ENCODE assay signal across 16 cellular contexts in genomic region chr14:73722581-73722980, GRCh38. TPM values are rescaled to one million over a fixed set of nuclear protein-coding genes. Genes with fewer than 3 reads are reported as not detected.
DNase-seq lines count a peak whose midpoint lies in the region; ATAC-seq and TF ChIP-seq lines count a peak whose summit lies in the region.
"Had no signal": no experiment of that assay in that cellular context is flagged by ENCODE, and none has a peak within 500 bp of the region (broad histone marks: within the 10 kb centered on the region; RNA-seq: fewer than 3 reads in every experiment).

No MANE protein-coding gene starts in this region.

- TF ChIP-seq POLR2A in spleen (IDR thresholded peaks at IDR 0.05) = no peak

- peak overlapping the region; percentile 11 for H2BK120ac ChIP-seq in mesenchymal stem cell (ENCODE audit: low read depth, low read length)

- CTCF ChIA-PET in CD8-positive, alpha-beta memory T cell (lab: Charles Lee) = interaction anchor here (1.0 to 13.3 kb wide), 5 partner anchors 10 to 130 kb away, joined by 3 to 208 read pairs (median 3); partner anchors contain the start of gene ACOT4

- no peak overlapping the region for H2BK12ac ChIP-seq in mesenchymal stem cell (ENCODE audit: low read length in 2 of 2)

- WGBS in mesenchymal stem cell = 99% methylated on average over 10 of the region's 10 CpGs
- 93 to 97% (median 95%) methylated on average over 10 of the region's 10 CpGs for WGBS in spleen, 5 donors

- no peak overlapping the region for H3K14ac ChIP-seq in mesenchymal stem cell (ENCODE audit: low read length in 2 of 2)

- H3K4me1 Mint-ChIP-seq in CD8-positive, alpha-beta memory T cell = peaks cover 3 to 19% (median 10%) of the 10 kb centered on the region in 3 donors
- H3K4me1 Mint-ChIP-seq: central memory CD8-positive, alpha-beta T cell had no signal

- H3K27ac ChIP-seq in CD8-positive, alpha-beta memory T cell (ENCODE audit: low read depth, low read length) = no peak overlapping the region
- H3K27ac ChIP-seq in RWPE2 (ENCODE audit: poor library complexity, severe bottlenecking) (peak overlapping the region; percentile 89), mesenchymal stem cell (ENCODE audit: low read length, poor library complexity, severe bottlenecking) (peak overlapping the region; percentile 97), thoracic aorta (peak overlapping the region; percentile 79 to 86), spleen (peak overlapping the region in 4 of 8 donors; percentile 11 to 81 (median 74))
- H3K27ac ChIP-seq: HL-60 had no signal

- no peak overlapping the region for H3K4me3 ChIP-seq in CD8-positive, alpha-beta memory T cell (ENCODE audit: low read length)
- no peak overlapping the region for H3K4me3 ChIP-seq in RWPE2 (ENCODE audit: severe bottlenecking)
- no peak overlapping the region for H3K4me3 ChIP-seq in mesenchymal stem cell (ENCODE audit: insufficient read depth in 1 of 2, low read depth in 1 of 2, low read length in 2 of 2)
- H3K4me3 ChIP-seq in thoracic aorta = no peak overlapping the region
- H3K4me3 ChIP-seq in spleen = no peak overlapping the region
- H3K4me3 ChIP-seq: adrenal gland, hepatocyte had no signal

- no peaks in the 10 kb centered on the region for H3K27me3 Mint-ChIP-seq in CD8-positive, alpha-beta memory T cell
- H3K27me3 Mint-ChIP-seq: central memory CD8-positive, alpha-beta T cell had no signal

- no peak overlapping the region for H2BK5ac ChIP-seq in mesenchymal stem cell (ENCODE audit: low read depth, low read length, poor library complexity, severe bottlenecking)

- no peak overlapping the region for H3K18ac ChIP-seq in mesenchymal stem cell (ENCODE audit: low read depth in 1 of 2, low read length in 2 of 2)

- ATAC-seq in RWPE2 (ENCODE audit: low read depth) = no peak
- ATAC-seq in thoracic aorta (ENCODE audit: insufficient number of reproducible peaks, low FRiP score, low read depth) = no peak
- no peak for ATAC-seq in GM19467 (IDR thresholded peaks at IDR 0.05; ENCODE audit: unreplicated experiment)

- no peak overlapping the region for H2BK15ac ChIP-seq in mesenchymal stem cell (ENCODE audit: low read depth, poor library complexity, severe bottlenecking)

- no peaks in the 10 kb centered on the region for H3K9me3 ChIP-seq in CD8-positive, alpha-beta memory T cell (ENCODE audit: low read length)
- H3K9me3 ChIP-seq in RWPE2 (ENCODE audit: severe bottlenecking) = no peaks in the 10 kb centered on the region
- H3K9me3 ChIP-seq in mesenchymal stem cell (ENCODE audit: control insufficient read depth, low read length) = no peaks in the 10 kb centered on the region
- no peaks in the 10 kb centered on the region for H3K9me3 ChIP-seq in thoracic aorta
- no peaks in the 10 kb centered on the region for H3K9me3 ChIP-seq in spleen
- H3K9me3 ChIP-seq: adrenal gland had no signal

- H3K23ac ChIP-seq in mesenchymal stem cell (ENCODE audit: low read length in 2 of 2) = no peak overlapping the region

- H3K4me2 ChIP-seq in mesenchymal stem cell (ENCODE audit: low read length, poor library complexity, severe bottlenecking) = no peak overlapping the region
- H3K4me2 ChIP-seq: hepatocyte had no signal

- intact Hi-C loops in spleen (cut with DNase I; ENCODE audit: low total_unique reads) = no loop called here

- H3K36me3 ChIP-seq in CD8-positive, alpha-beta memory T cell (ENCODE audit: insufficient read depth, low read length) = peaks cover 74% of the 10 kb centered on the region
- peaks cover 84% of the 10 kb centered on the region for H3K36me3 ChIP-seq in RWPE2 (ENCODE audit: low read depth)
- peaks cover 74 to 76% of the 10 kb centered on the region in 2 experiments for H3K36me3 ChIP-seq in mesenchymal stem cell (ENCODE audit: control insufficient read depth in 1 of 2, insufficient read depth in 2 of 2, low read depth in 1 of 2, low read length in 2 of 2)
- H3K36me3 ChIP-seq in thoracic aorta = peaks cover 73% of the 10 kb centered on the region
- H3K36me3 ChIP-seq in spleen = peaks cover 7 to 100% (median 99%) of the 10 kb centered on the region in 6 donors

- H3K27ac Mint-ChIP-seq in CD8-positive, alpha-beta memory T cell = peak overlapping the region in 5 of 8 donors; percentile 17 to 89 (median 37)

- no peak for DNase-seq in CD8-positive, alpha-beta memory T cell
- peak; percentile 70 for DNase-seq in RWPE2 (ENCODE audit: low spot score)
- no peak for DNase-seq in mesenchymal stem cell
- DNase-seq in thoracic aorta (ENCODE audit: low spot score) = no peak
- no peak for DNase-seq in NK-92 treated with Interleukin-12 subunit alpha and Interleukin-12 subunit beta, amount 100 ng/mL, for 24 hours (lab: John Stamatoyannopoulos, UW)
- no peak for DNase-seq in spleen
- DNase-seq: activated CD4-positive, alpha-beta T cell treated with anti-CD3 and anti-CD28 coated beads, Interleukin-2, amount 50 U/mL, for 1 hour; activated T-cell treated with anti-CD3 and anti-CD28 coated beads, Interleukin-2, amount 50 U/mL, for 72 hours; DMS53; effector CD4-positive, alpha-beta T cell; GOT3 had no signal

- no peaks in the 10 kb centered on the region for H3K4me1 ChIP-seq in CD8-positive, alpha-beta memory T cell (ENCODE audit: insufficient read depth, low read length)
- H3K4me1 ChIP-seq in RWPE2 (ENCODE audit: insufficient read depth, poor library complexity, severe bottlenecking) (peaks cover 30% of the 10 kb centered on the region), mesenchymal stem cell (ENCODE audit: control insufficient read depth, insufficient read depth, low read depth, low read length) (peaks cover 57% of the 10 kb centered on the region), thoracic aorta (ENCODE audit: control insufficient read depth in 1 of 2, low read depth in 2 of 2) (peaks cover 30 to 47% of the 10 kb centered on the region in 2 donors), spleen (peaks cover 16 to 61% (median 46%) of the 10 kb centered on the region in 6 donors)

- H3K27me3 ChIP-seq in CD8-positive, alpha-beta memory T cell (ENCODE audit: insufficient read depth, low read length, poor library complexity, severe bottlenecking) = no peaks in the 10 kb centered on the region
- H3K27me3 ChIP-seq in RWPE2 (ENCODE audit: insufficient read depth, poor library complexity, severe bottlenecking) (no peaks in the 10 kb centered on the region), mesenchymal stem cell (ENCODE audit: control insufficient read depth in 1 of 2, insufficient read depth in 1 of 2, low read length in 2 of 2) (no peaks in the 10 kb centered on the region), thoracic aorta (replicated peaks; ENCODE audit: insufficient read depth) (no peaks in the 10 kb centered on the region), spleen (replicated peaks in 1 of 7) (no peaks in the 10 kb centered on the region)
- H3K27me3 ChIP-seq: adrenal gland, hepatocyte had no signal

- no peak overlapping the region for H3K4ac ChIP-seq in mesenchymal stem cell (ENCODE audit: low read depth in 1 of 2, low read length in 2 of 2)

- H3K79me1 ChIP-seq in mesenchymal stem cell (replicated peaks; ENCODE audit: low read length, poor library complexity, severe bottlenecking) = peaks cover 34% of the 10 kb centered on the region

- H2AK5ac ChIP-seq in mesenchymal stem cell (ENCODE audit: low read length, severe bottlenecking) = peak overlapping the region; percentile 89

- H3K9ac ChIP-seq in mesenchymal stem cell (ENCODE audit: low read length) = peak overlapping the region; percentile 91

- POLR2A ChIA-PET in CD8-positive, alpha-beta memory T cell (lab: Charles Lee) = interaction anchor here (0.8 kb wide), 2 partner anchors 9 to 61 kb away, joined by 3 read pairs; no protein-coding TSS in a partner anchor

- H4K91ac ChIP-seq in mesenchymal stem cell (ENCODE audit: low read length) = peak overlapping the region; percentile 16

- H3K36me3 Mint-ChIP-seq in CD8-positive, alpha-beta memory T cell = peaks cover 6 to 92% (median 23%) of the 10 kb centered on the region in 3 donors

- H3K9me3 Mint-ChIP-seq in CD8-positive, alpha-beta memory T cell = no peaks in the 10 kb centered on the region
- H3K9me3 Mint-ChIP-seq: activated T-cell treated with anti-CD3 and anti-CD28 coated beads, Interleukin-2, amount 50 U/mL, for 72 hours; central memory CD8-positive, alpha-beta T cell had no signal

- no peak overlapping the region for H2AFZ ChIP-seq in mesenchymal stem cell (ENCODE audit: low read depth, low read length)
- H2AFZ ChIP-seq: hepatocyte had no signal

- peak overlapping the region; percentile 19 for H4K8ac ChIP-seq in mesenchymal stem cell (ENCODE audit: low read length)

- no peak overlapping the region for H3K4me3 Mint-ChIP-seq in CD8-positive, alpha-beta memory T cell
- H3K4me3 Mint-ChIP-seq: activated T-cell treated with anti-CD3 and anti-CD28 coated beads, Interleukin-2, amount 50 U/mL, for 72 hours; central memory CD8-positive, alpha-beta T cell had no signal

- TF ChIP-seq CTCF in RWPE2 (IDR thresholded peaks at IDR 0.05; ENCODE audit: poor library complexity, severe bottlenecking) = no peak
- no peak for TF ChIP-seq CTCF in thoracic aorta (IDR thresholded peaks at IDR 0.05)
- TF ChIP-seq CTCF in spleen (IDR thresholded peaks at IDR 0.05 in 8 of 11, conservative IDR thresholded peaks at IDR 0.05 in 3 of 11) = no peak

RNA-seq across cellular contexts. Expression of gene PNMA1, which starts 8.4 kb away (rescaled TPM):
- 10 to 100 TPM; 56.8 to 61.0 TPM for total RNA-seq in CD8-positive, alpha-beta memory T cell
- polyA plus RNA-seq in CD8-positive, alpha-beta memory T cell = 43.7 TPM
- polyA plus RNA-seq in mesenchymal stem cell (2013, experiment 1 of 2) = 53.1 TPM
- 53.5 TPM for polyA plus RNA-seq in mesenchymal stem cell (2013, experiment 2 of 2)
- total RNA-seq in thoracic aorta = 10 to 100 TPM; 27.3 to 37.4 TPM
- 10 to 100 TPM; 21.1 to 31.8 (median 25.4) TPM for total RNA-seq in spleen
- polyA plus RNA-seq in spleen = 10 to 100 TPM; 13.1 to 19.8 (median 13.8) TPM
